8 cellular contexts compared by ENCODE assay signal in the genomic region with DNA sequence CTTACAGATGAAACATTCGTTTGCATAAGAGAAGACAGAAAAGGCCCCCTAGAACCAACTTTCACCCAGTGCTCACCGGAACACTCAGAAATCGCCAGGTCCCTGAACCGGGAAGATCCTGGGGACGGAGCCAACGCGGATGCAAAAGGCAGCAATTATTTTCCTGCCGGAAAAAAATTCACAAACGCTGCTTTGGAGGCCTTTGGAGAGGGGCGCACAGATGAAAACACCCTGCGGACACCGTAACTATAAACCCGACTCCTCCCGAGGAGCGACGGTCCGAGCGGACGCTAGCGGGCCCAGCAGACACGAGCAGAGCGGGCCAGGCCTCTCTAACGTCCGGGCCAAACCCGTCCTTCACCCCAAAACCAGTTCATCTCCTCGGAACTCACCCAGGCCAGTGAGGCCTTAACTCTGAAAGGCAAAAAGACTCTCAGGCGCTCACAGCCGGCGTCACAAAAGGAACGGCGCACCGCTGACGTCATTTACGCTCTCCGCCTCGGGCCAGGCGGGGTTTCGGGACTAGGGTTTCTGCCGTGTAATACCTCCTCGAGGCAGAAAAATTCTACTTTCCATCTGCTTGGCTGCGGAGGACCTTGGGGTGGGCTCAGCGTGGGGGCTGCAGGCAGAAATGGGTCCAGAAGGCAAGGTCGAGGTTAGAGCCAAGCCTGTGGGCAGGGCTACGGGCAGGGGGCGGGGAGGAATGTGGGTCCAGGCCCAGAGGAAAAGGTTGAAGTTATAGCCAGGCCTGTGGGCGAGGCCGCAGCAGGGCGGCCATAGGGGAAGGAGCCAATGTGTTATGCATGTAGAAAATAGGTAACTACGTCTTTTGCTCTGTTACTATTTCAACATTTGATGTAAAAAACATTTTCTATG. TPM values are rescaled to one million over a fixed set of nuclear protein-coding genes. Genes with fewer than 3 reads are reported as not detected.
DNase-seq lines count a peak whose midpoint lies in the region; ATAC-seq and TF ChIP-seq lines count a peak whose summit lies in the region.

Gene ZNF426 (minus strand): TSS at position 463 of the 876 bp plus-strand sequence. CDS start 2,413 bp downstream, outside the sequence.

- TF ChIP-seq EP300 in upper lobe of left lung (IDR thresholded peaks at IDR 0.05) = no peak

- H3K9ac ChIP-seq in GM23248 = peak within 1 kb of the TSS; percentile 99

- peak within 1 kb of the TSS; percentile 100 for H3K27ac Mint-ChIP-seq in progenitor cell of endocrine pancreas

- H3K9me3 Mint-ChIP-seq in progenitor cell of endocrine pancreas (ENCODE audit: low read depth) = peaks cover 44% of the 10 kb centered on the region

- H3K9me2 ChIP-seq in GM23248 (ENCODE audit: insufficient read depth) = no peaks in the 10 kb centered on the region

- H3K79me2 ChIP-seq in GM23248 (ENCODE audit: insufficient read depth) = peaks cover 38% of the 10 kb centered on the region

- H3K27me3 ChIP-seq in GM23248 (replicated peaks; ENCODE audit: insufficient read depth) (no peaks in the 10 kb centered on the region), upper lobe of left lung (no peaks in the 10 kb centered on the region)

- peak within 1 kb of the TSS; percentile 94 for H2AFZ ChIP-seq in GM23248

- H3K4me1 ChIP-seq in GM23248 (ENCODE audit: insufficient read depth) (peaks cover 7% of the 10 kb centered on the region; the same call in 1 of the 2 replicates), upper lobe of left lung (peaks cover 5 to 18% (median 14%) of the 10 kb centered on the region in 4 donors)

- no peaks in the 10 kb centered on the region for H3K9me3 ChIP-seq in GM23248 (ENCODE audit: low read depth)
- peaks cover 7 to 29% (median 27%) of the 10 kb centered on the region in 4 donors for H3K9me3 ChIP-seq in upper lobe of left lung

- H3K27ac ChIP-seq in GM23248 (peak within 1 kb of the TSS; percentile 96), angular gyrus (ENCODE audit: low read depth, low read length) (peak within 1 kb of the TSS; percentile 86), upper lobe of left lung (peak within 1 kb of the TSS; percentile 91 to 98 (median 94))

- 1% methylated on average over 48 to 49 of the region's 49 CpGs for WGBS in GM23248 (ENCODE audit: low coverage in 1 of 2, low lambda C conversion rate in 2 of 2, missing lambda C conversion rate in 2 of 2), 2 experiments
- 2 to 4% methylated on average over 20 to 49 of the region's 49 CpGs for WGBS in upper lobe of left lung, 2 donors

- H3F3A ChIP-seq in GM23248 (ENCODE audit: insufficient read depth) = peaks cover 3% of the 10 kb centered on the region; the same call in 1 of the 2 replicates

- peaks cover 34% of the 10 kb centered on the region for H3K36me3 ChIP-seq in GM23248 (ENCODE audit: low read depth)
- peaks cover 25 to 33% (median 28%) of the 10 kb centered on the region in 4 donors for H3K36me3 ChIP-seq in upper lobe of left lung

- H3K4me1 Mint-ChIP-seq in progenitor cell of endocrine pancreas (ENCODE audit: low read depth) = peaks cover 1% of the 10 kb centered on the region

- H4K20me1 ChIP-seq in GM23248 (ENCODE audit: insufficient read depth) = no peaks in the 10 kb centered on the region

- H3K4me3 Mint-ChIP-seq in progenitor cell of endocrine pancreas (ENCODE audit: low read depth) = peak within 1 kb of the TSS; percentile 99

- ATAC-seq in left ventricle myocardium superior = peak; percentile 98
- peak; percentile 93 to 99 for ATAC-seq in upper lobe of left lung (ENCODE audit: low FRiP score in 2 of 2)

- intact Hi-C loops in T-helper 2 cell treated with Interferon-gamma antibody and Interleukin-4, amounts not matched to agents 100 ng/mL and 5 ng/mL, for 36 hours (cut with micrococcal nuclease) = loop anchor here (2.0 to 5.0 kb wide), 3 partner anchors 46 to 706 kb away; partner anchors contain the start of genes MBD3L1, ZNF121, ZNF558 and ZNF699
- intact Hi-C loops in left ventricle myocardium superior (cut with micrococcal nuclease) = no loop called here

- peak within 1 kb of the TSS; percentile 87 for H3K4me2 ChIP-seq in GM23248 (ENCODE audit: unreplicated experiment)

- DNase-seq in DMS 273 (lab: John Stamatoyannopoulos, UW; ENCODE audit: unreplicated experiment) (peak; percentile 95), GM23248 (peak; percentile 96), NCI-H1417 treated with DMSO at 0.1 percent for 48 hours (lab: John Stamatoyannopoulos, UW) (peak; percentile 4), left ventricle myocardium superior (peak; percentile 92), progenitor cell of endocrine pancreas (ENCODE audit: low spot score, unreplicated experiment) (peak; percentile 72), upper lobe of left lung (peak; percentile 85 to 93)

- H3K4me3 ChIP-seq in GM23248 = peak within 1 kb of the TSS; percentile 94
- peak within 1 kb of the TSS; percentile 66 to 88 (median 74) for H3K4me3 ChIP-seq in upper lobe of left lung

- no peaks in the 10 kb centered on the region for H3K27me3 Mint-ChIP-seq in progenitor cell of endocrine pancreas

- in situ Hi-C loops in GM23248 (cut with MboI) = no loop called here

- peaks cover 59% of the 10 kb centered on the region for H3K36me3 Mint-ChIP-seq in progenitor cell of endocrine pancreas (ENCODE audit: insufficient read depth)

- no peak for TF ChIP-seq CTCF in progenitor cell of endocrine pancreas (IDR thresholded peaks at IDR 0.05; ENCODE audit: unreplicated experiment)
- peak in 1 of 6 experiments; percentile 5 for TF ChIP-seq CTCF in upper lobe of left lung (IDR thresholded peaks at IDR 0.05)

- peak in 2 of 4 donors; percentile 50 to 62 for TF ChIP-seq POLR2A in upper lobe of left lung (IDR thresholded peaks at IDR 0.05)

RNA-seq across cellular contexts. Expression of gene ZNF426, which starts in this region (rescaled TPM):
- 15.7 and 17.6 TPM in 2 replicates for total RNA-seq in GM23248 (2014; rRNA removed; shearing (Covaris generic))
- 10.5 and 10.6 TPM in 2 replicates for polyA plus RNA-seq in GM23248 (2016; fragmentation: Nextera tagmentation; extraction: Ambion mirVana)
- total RNA-seq in T-helper 2 cell treated with Interferon-gamma antibody and Interleukin-4, amounts not matched to agents 100 ng/mL and 5 ng/mL, for 36 hours = 10.6 and 11.9 TPM in 2 replicates
- total RNA-seq in left ventricle myocardium superior (14.6 TPM), progenitor cell of endocrine pancreas (21.7 and 24.2 TPM in 2 replicates), upper lobe of left lung (10 to 100 TPM; 10.4 to 29.3 (median 12.1) TPM)

Comparison
In these comparisons a context has a peak if more than half of its experiments do, and no peak if none do; other contexts are left out.
1. Peak in every context shown above with its lines: DNase-seq, ATAC-seq, H3K4me3 ChIP-seq and H3K27ac ChIP-seq.
2. DNase-seq: peak in every context shown above with its lines; median percentile 96 in GM23248; 95 in DMS 273; 92 in left ventricle myocardium superior; 89 in upper lobe of left lung; 72 in progenitor cell of endocrine pancreas; 4 in NCI-H1417 treated with DMSO at 0.1 percent for 48 hours.